In the genomic region with DNA sequence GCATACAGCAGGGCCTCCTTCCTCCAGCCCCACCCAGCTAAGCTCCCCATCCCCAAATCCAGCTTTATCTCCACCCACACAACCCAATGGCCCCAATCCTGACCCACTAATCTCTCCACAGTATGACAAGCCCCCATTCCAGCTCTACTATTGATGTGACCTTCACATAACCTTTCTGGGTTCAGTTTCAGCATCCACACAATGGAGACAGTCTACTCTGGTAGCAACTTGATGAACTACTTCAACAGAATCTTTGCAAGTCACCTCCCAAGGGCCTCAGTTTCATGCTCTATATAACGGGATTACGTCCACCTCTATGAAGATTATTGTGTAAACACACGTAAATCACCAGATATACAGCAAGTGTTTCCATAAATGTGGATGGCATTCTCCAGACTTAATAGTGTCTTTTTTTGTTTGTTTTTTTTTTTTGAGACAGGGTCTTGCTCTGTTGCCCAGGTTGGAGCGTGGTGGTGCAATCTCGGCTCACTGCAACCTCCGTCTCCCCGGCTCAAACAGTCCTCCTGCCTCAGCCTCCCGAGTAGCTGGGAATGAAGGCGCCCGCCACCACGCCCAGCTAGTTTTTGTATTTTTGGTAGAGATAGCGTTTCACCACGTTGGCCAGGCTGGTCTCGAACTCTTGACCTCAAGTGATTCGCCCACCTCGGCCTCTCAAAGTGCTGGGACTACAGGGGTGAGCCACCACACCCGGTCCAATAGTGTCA, we compare ENCODE assay signal across 1 cellular context.
TF ChIP-seq lines count a peak whose summit lies in the region.

No MANE protein-coding gene starts in this region.

TF ChIP-seq in K562, 482 proteins besides CTCF, POLR2A, EP300 and RAD21 (continued from another document and continues in another):
- TF ChIP-seq BMI1 (IDR thresholded peaks at IDR 0.05; ENCODE audit: low read length) (no peak), SMAD2 (IDR thresholded peaks at IDR 0.05; ENCODE audit: low read depth, low read length) (no peak), TEAD4 (IDR thresholded peaks at IDR 0.05; ENCODE audit: low read length) (peak; percentile 27; the same call in 1 of the 2 replicates), TEAD4 (CRISPR knock-in tag; IDR thresholded peaks at IDR 0.05; ENCODE audit: borderline replicate concordance) (no peak), CBX3 (IDR thresholded peaks at IDR 0.05; ENCODE audit: borderline replicate concordance in 1 of 2, low read length in 2 of 2) (no peak; a peak in 1 of 3 replicates), ZNF57 (CRISPR knock-in tag; IDR thresholded peaks at IDR 0.05) (no peak), ZNF41 (CRISPR knock-in tag; conservative IDR thresholded peaks at IDR 0.05) (no peak), ZNF77 (CRISPR knock-in tag; IDR thresholded peaks at IDR 0.05) (no peak), DPF2 (IDR thresholded peaks at IDR 0.05) (peak; percentile 15; the same call in 1 of the 2 replicates), RBM25 (IDR thresholded peaks at IDR 0.05; ENCODE audit: low read depth, low read length, severe bottlenecking) (peak; percentile 90), CEBPB (tag; IDR thresholded peaks at IDR 0.05) (0 out of 2 replicates have a peak, but pooled peaks have one; percentile 25), EGR1 (conservative IDR thresholded peaks at IDR 0.05) (peak; percentile 49; the same call in 1 of the 2 replicates), KLF13 (tag; IDR thresholded peaks at IDR 0.05; ENCODE audit: borderline replicate concordance, low read depth) (no peak), CXXC5 (CRISPR knock-in tag; IDR thresholded peaks at IDR 0.05) (no peak), PYGO2 (tag; IDR thresholded peaks at IDR 0.05) (no peak), HMG20B (CRISPR knock-in tag; IDR thresholded peaks at IDR 0.05) (no peak), MCM3 (IDR thresholded peaks at IDR 0.05) (no peak), CBFA2T3 (IDR thresholded peaks at IDR 0.05) (peak; percentile 62), ERF (CRISPR knock-in tag; IDR thresholded peaks at IDR 0.05) (no peak), CREM (IDR thresholded peaks at IDR 0.05; ENCODE audit: low read depth) (no peak), FOXK1 (CRISPR knock-in tag; IDR thresholded peaks at IDR 0.05; ENCODE audit: borderline replicate concordance) (0 out of 2 replicates have a peak, but pooled peaks have one; percentile 54), ETV6 (IDR thresholded peaks at IDR 0.05; ENCODE audit: borderline replicate concordance in 1 of 2, low read depth in 2 of 2, low read length in 1 of 2) (no peak), ETV6 (CRISPR knock-in tag; IDR thresholded peaks at IDR 0.05; ENCODE audit: borderline replicate concordance) (no peak), ADNP (tag; IDR thresholded peaks at IDR 0.05) (peak; percentile 93), NFATC3 (IDR thresholded peaks at IDR 0.05) (no peak), ZKSCAN8 (CRISPR knock-in tag; IDR thresholded peaks at IDR 0.05) (no peak), SNIP1 (IDR thresholded peaks at IDR 0.05; ENCODE audit: low read depth) (no peak), ZNF121 (CRISPR knock-in tag; conservative IDR thresholded peaks at IDR 0.05) (peak; percentile 99), ZNF3 (CRISPR knock-in tag; IDR thresholded peaks at IDR 0.05) (no peak), FUS (optimal IDR thresholded peaks at IDR 0.05; ENCODE audit: low read depth, low read length) (no peak), ESRRA (IDR thresholded peaks at IDR 0.05; ENCODE audit: borderline replicate concordance, low read depth) (peak; percentile 99), NFIC (IDR thresholded peaks at IDR 0.05) (no peak), POLR2AphosphoS2 (IDR thresholded peaks at IDR 0.05; ENCODE audit: low read length) (no peak), HDAC2 (IDR thresholded peaks at IDR 0.05) (0 out of 2 replicates have a peak, but pooled peaks have one; percentile 44), PCBP2 (IDR thresholded peaks at IDR 0.05; ENCODE audit: low read depth, low read length, poor library complexity, severe bottlenecking) (no peak), CEBPG (CRISPR knock-in tag; IDR thresholded peaks at IDR 0.05) (no peak), CEBPG (tag; conservative IDR thresholded peaks at IDR 0.05 in 1 of 2, IDR thresholded peaks at IDR 0.05 in 1 of 2) (no peak), ZNF785 (CRISPR knock-in tag; IDR thresholded peaks at IDR 0.05) (no peak), NFRKB (IDR thresholded peaks at IDR 0.05; ENCODE audit: low read depth) (no peak), TEAD1 (CRISPR knock-in tag; IDR thresholded peaks at IDR 0.05) (no peak), ZFX (CRISPR knock-in tag; IDR thresholded peaks at IDR 0.05) (no peak), TBP (optimal IDR thresholded peaks at IDR 0.05; ENCODE audit: low read depth, low read length) (no peak)
- TF ChIP-seq, protein P1, sequence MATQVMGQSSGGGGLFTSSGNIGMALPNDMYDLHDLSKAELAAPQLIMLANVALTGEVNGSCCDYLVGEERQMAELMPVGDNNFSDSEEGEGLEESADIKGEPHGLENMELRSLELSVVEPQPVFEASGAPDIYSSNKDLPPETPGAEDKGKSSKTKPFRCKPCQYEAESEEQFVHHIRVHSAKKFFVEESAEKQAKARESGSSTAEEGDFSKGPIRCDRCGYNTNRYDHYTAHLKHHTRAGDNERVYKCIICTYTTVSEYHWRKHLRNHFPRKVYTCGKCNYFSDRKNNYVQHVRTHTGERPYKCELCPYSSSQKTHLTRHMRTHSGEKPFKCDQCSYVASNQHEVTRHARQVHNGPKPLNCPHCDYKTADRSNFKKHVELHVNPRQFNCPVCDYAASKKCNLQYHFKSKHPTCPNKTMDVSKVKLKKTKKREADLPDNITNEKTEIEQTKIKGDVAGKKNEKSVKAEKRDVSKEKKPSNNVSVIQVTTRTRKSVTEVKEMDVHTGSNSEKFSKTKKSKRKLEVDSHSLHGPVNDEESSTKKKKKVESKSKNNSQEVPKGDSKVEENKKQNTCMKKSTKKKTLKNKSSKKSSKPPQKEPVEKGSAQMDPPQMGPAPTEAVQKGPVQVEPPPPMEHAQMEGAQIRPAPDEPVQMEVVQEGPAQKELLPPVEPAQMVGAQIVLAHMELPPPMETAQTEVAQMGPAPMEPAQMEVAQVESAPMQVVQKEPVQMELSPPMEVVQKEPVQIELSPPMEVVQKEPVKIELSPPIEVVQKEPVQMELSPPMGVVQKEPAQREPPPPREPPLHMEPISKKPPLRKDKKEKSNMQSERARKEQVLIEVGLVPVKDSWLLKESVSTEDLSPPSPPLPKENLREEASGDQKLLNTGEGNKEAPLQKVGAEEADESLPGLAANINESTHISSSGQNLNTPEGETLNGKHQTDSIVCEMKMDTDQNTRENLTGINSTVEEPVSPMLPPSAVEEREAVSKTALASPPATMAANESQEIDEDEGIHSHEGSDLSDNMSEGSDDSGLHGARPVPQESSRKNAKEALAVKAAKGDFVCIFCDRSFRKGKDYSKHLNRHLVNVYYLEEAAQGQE (CRISPR knock-in tag; IDR thresholded peaks at IDR 0.05; ENCODE audit: low read depth): no peak
- TF ChIP-seq, protein P2, sequence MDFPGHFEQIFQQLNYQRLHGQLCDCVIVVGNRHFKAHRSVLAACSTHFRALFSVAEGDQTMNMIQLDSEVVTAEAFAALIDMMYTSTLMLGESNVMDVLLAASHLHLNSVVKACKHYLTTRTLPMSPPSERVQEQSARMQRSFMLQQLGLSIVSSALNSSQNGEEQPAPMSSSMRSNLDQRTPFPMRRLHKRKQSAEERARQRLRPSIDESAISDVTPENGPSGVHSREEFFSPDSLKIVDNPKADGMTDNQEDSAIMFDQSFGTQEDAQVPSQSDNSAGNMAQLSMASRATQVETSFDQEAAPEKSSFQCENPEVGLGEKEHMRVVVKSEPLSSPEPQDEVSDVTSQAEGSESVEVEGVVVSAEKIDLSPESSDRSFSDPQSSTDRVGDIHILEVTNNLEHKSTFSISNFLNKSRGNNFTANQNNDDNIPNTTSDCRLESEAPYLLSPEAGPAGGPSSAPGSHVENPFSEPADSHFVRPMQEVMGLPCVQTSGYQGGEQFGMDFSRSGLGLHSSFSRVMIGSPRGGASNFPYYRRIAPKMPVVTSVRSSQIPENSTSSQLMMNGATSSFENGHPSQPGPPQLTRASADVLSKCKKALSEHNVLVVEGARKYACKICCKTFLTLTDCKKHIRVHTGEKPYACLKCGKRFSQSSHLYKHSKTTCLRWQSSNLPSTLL (IDR thresholded peaks at IDR 0.05): no peak
- TF ChIP-seq, protein P3, sequence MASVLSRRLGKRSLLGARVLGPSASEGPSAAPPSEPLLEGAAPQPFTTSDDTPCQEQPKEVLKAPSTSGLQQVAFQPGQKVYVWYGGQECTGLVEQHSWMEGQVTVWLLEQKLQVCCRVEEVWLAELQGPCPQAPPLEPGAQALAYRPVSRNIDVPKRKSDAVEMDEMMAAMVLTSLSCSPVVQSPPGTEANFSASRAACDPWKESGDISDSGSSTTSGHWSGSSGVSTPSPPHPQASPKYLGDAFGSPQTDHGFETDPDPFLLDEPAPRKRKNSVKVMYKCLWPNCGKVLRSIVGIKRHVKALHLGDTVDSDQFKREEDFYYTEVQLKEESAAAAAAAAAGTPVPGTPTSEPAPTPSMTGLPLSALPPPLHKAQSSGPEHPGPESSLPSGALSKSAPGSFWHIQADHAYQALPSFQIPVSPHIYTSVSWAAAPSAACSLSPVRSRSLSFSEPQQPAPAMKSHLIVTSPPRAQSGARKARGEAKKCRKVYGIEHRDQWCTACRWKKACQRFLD (CRISPR knock-in tag; IDR thresholded peaks at IDR 0.05): no peak
- TF ChIP-seq, protein P4, sequence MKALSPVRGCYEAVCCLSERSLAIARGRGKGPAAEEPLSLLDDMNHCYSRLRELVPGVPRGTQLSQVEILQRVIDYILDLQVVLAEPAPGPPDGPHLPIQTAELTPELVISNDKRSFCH (CRISPR knock-in tag; IDR thresholded peaks at IDR 0.05): no peak
- TF ChIP-seq, protein P4 (tag; IDR thresholded peaks at IDR 0.05): no peak
- TF ChIP-seq, protein P5, sequence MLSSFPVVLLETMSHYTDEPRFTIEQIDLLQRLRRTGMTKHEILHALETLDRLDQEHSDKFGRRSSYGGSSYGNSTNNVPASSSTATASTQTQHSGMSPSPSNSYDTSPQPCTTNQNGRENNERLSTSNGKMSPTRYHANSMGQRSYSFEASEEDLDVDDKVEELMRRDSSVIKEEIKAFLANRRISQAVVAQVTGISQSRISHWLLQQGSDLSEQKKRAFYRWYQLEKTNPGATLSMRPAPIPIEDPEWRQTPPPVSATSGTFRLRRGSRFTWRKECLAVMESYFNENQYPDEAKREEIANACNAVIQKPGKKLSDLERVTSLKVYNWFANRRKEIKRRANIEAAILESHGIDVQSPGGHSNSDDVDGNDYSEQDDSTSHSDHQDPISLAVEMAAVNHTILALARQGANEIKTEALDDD (IDR thresholded peaks at IDR 0.05): no peak
- TF ChIP-seq, protein P6, sequence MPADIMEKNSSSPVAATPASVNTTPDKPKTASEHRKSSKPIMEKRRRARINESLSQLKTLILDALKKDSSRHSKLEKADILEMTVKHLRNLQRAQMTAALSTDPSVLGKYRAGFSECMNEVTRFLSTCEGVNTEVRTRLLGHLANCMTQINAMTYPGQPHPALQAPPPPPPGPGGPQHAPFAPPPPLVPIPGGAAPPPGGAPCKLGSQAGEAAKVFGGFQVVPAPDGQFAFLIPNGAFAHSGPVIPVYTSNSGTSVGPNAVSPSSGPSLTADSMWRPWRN (IDR thresholded peaks at IDR 0.05; ENCODE audit: low read depth): no peak
- TF ChIP-seq, protein P7, sequence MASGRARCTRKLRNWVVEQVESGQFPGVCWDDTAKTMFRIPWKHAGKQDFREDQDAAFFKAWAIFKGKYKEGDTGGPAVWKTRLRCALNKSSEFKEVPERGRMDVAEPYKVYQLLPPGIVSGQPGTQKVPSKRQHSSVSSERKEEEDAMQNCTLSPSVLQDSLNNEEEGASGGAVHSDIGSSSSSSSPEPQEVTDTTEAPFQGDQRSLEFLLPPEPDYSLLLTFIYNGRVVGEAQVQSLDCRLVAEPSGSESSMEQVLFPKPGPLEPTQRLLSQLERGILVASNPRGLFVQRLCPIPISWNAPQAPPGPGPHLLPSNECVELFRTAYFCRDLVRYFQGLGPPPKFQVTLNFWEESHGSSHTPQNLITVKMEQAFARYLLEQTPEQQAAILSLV (tag; IDR thresholded peaks at IDR 0.05): 0 out of 2 replicates have a peak, but pooled peaks have one; percentile 9
- TF ChIP-seq, protein P8, sequence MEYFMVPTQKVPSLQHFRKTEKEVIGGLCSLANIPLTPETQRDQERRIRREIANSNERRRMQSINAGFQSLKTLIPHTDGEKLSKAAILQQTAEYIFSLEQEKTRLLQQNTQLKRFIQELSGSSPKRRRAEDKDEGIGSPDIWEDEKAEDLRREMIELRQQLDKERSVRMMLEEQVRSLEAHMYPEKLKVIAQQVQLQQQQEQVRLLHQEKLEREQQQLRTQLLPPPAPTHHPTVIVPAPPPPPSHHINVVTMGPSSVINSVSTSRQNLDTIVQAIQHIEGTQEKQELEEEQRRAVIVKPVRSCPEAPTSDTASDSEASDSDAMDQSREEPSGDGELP (CRISPR knock-in tag; IDR thresholded peaks at IDR 0.05; ENCODE audit: borderline replicate concordance): peak; percentile 10; the same call in 1 of the 2 replicates
- TF ChIP-seq, protein P9, sequence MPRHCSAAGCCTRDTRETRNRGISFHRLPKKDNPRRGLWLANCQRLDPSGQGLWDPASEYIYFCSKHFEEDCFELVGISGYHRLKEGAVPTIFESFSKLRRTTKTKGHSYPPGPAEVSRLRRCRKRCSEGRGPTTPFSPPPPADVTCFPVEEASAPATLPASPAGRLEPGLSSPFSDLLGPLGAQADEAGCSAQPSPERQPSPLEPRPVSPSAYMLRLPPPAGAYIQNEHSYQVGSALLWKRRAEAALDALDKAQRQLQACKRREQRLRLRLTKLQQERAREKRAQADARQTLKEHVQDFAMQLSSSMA (CRISPR knock-in tag; IDR thresholded peaks at IDR 0.05): no peak
- TF ChIP-seq, protein P10, sequence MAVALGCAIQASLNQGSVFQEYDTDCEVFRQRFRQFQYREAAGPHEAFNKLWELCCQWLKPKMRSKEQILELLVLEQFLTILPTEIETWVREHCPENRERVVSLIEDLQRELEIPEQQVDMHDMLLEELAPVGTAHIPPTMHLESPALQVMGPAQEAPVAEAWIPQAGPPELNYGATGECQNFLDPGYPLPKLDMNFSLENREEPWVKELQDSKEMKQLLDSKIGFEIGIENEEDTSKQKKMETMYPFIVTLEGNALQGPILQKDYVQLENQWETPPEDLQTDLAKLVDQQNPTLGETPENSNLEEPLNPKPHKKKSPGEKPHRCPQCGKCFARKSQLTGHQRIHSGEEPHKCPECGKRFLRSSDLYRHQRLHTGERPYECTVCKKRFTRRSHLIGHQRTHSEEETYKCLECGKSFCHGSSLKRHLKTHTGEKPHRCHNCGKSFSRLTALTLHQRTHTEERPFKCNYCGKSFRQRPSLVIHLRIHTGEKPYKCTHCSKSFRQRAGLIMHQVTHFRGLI (CRISPR knock-in tag; IDR thresholded peaks at IDR 0.05): no peak
- TF ChIP-seq, protein P11, sequence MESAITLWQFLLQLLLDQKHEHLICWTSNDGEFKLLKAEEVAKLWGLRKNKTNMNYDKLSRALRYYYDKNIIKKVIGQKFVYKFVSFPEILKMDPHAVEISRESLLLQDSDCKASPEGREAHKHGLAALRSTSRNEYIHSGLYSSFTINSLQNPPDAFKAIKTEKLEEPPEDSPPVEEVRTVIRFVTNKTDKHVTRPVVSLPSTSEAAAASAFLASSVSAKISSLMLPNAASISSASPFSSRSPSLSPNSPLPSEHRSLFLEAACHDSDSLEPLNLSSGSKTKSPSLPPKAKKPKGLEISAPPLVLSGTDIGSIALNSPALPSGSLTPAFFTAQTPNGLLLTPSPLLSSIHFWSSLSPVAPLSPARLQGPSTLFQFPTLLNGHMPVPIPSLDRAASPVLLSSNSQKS (CRISPR knock-in tag; IDR thresholded peaks at IDR 0.05): no peak
